19 cellular contexts compared by ENCODE assay signal in the genomic region with DNA sequence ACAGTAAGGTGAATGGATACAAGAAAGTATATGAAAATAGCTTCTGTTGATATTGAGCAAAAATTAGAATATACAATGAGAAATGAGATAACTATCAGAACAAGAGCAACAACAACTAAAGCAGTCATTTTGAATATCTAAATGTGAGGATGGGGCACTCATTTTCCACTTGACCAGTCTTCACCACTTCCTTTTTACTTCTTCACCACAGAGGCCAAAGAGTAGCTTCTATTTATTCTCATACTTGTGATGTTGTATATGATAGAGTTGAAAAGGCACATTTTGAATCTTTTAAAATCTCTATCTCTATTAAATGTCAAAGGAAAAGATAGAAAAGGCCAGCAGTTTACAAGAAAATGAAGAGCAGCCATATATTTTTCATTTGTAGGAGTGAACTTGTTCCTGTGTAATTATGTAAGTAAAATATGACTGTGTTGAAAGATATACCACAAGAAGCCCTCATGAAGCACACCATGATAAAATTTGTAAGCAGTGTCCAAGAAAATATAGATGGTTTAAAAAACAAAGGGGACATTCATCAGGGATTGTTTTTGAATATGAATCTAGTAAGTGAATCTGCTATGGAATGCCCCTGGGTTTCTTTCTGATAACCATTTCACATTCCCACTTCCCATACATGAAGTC. TPM values are rescaled to one million over a fixed set of nuclear protein-coding genes. Genes with fewer than 3 reads are reported as not detected.
DNase-seq lines count a peak whose midpoint lies in the region; ATAC-seq and TF ChIP-seq lines count a peak whose summit lies in the region.
"Had no signal": no experiment of that assay in that cellular context is flagged by ENCODE, and none has a peak within 500 bp of the region (broad histone marks: within the 10 kb centered on the region; RNA-seq: fewer than 3 reads in every experiment).

No MANE protein-coding gene starts in this region.

- TF ChIP-seq CTCF in Peyer's patch (IDR thresholded peaks at IDR 0.05) (no peak), foreskin fibroblast (IDR thresholded peaks at IDR 0.05; ENCODE audit: low read depth, low read length) (no peak)

- no peak overlapping the region for H3K27ac ChIP-seq in Peyer's patch
- H3K27ac ChIP-seq: dorsolateral prefrontal cortex had no signal

- ATAC-seq in GM18868 (IDR thresholded peaks at IDR 0.05; ENCODE audit: unreplicated experiment): peak; percentile 80
- ATAC-seq in GM21786 (IDR thresholded peaks at IDR 0.05; ENCODE audit: unreplicated experiment): peak; percentile 48
- peak; percentile 64 for ATAC-seq in HG03342 (IDR thresholded peaks at IDR 0.05; ENCODE audit: unreplicated experiment)
- ATAC-seq: activated T-helper 17 cell treated with anti-CD3 and anti-CD28 coated beads, Interleukin-2, amount 50 U/mL, for 72 hours; right cardiac atrium; Right ventricle myocardium inferior had no signal

- H3K4me3 ChIP-seq in Peyer's patch (no peak overlapping the region), foreskin fibroblast (ENCODE audit: low read depth in 1 of 2, low read length in 2 of 2) (no peak overlapping the region)
- H3K4me3 ChIP-seq: dorsolateral prefrontal cortex had no signal

- DNase-seq in foreskin melanocyte (peak; percentile 16), NCI-H2029 (lab: John Stamatoyannopoulos, UW) (no peak), NCI-H524 treated with DMSO at 0.1 percent for 48 hours (lab: John Stamatoyannopoulos, UW) (no peak), Peyer's patch (no peak), foreskin fibroblast (no peak)
- DNase-seq: activated CD4-positive, alpha-beta T cell treated with anti-CD3 and anti-CD28 coated beads, Interleukin-2, amount 50 U/mL, for 48 hours; aorta; DMS79 treated with DMSO at 0.1 percent for 48 hours; dorsolateral prefrontal cortex; NCI-H526; right cardiac atrium; stimulated activated naive CD4-positive, alpha-beta T cell treated with Interleukin-2 at 50 U/mL for 16 hours; T1000 had no signal

- no peaks in the 10 kb centered on the region for H3K27me3 ChIP-seq in Peyer's patch
- H3K27me3 ChIP-seq: dorsolateral prefrontal cortex had no signal

- no peaks in the 10 kb centered on the region for H3K36me3 ChIP-seq in Peyer's patch

- H3K9me3 ChIP-seq in Peyer's patch: no peaks in the 10 kb centered on the region

- TF ChIP-seq POLR2A in Peyer's patch (IDR thresholded peaks at IDR 0.05): no peak

- no peaks in the 10 kb centered on the region for H3K4me1 ChIP-seq in Peyer's patch

RNA-seq across cellular contexts. Expression of a gene that starts 39.2 kb away (rescaled TPM):
- 1 to 10 TPM in 2 of 4 donors, under 1 TPM in 2; 0.67 to 3.3 (median 1.3) TPM for total RNA-seq in Peyer's patch
- total RNA-seq: activated T-helper 17 cell treated with anti-CD3 and anti-CD28 coated beads, Interleukin-2, amount 50 U/mL, for 72 hours; lung microvascular endothelial cell had no signal
